In the genomic region with DNA sequence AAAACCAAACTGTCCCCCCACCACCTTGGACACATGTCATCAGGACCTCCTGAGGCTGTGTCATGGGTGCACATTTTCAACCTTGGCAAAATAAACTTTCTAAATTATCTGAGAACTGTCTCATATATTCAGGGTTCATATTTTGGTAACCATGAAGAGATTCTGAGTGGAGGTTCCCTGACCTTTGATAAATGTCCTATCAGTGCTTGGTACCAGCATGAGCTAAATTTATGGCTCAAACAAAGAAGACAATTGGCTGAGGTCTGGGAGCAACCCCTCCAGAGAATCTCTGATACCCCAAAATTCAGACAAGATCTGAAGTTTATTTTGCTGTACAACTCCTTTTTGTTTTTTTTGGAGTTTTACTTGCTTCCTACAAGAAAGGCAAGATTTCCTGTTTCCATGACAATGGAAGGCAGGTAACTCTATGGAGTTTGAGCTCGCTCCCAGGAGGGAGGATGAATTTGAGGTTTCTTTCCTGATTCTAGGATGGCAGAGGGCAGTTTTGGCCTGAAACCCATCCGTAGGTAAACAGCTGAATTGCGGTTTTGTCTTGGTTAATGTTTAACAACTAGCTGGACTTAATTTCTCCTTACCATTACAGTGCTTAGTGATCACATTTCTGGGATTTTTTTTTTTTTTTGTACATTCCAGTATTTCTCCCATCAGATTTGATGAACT, we compare ENCODE assay signal across 13 cellular contexts. TPM values are rescaled to one million over a fixed set of nuclear protein-coding genes. Genes with fewer than 3 reads are reported as not detected.
DNase-seq lines count a peak whose midpoint lies in the region; ATAC-seq and TF ChIP-seq lines count a peak whose summit lies in the region.
"Had no signal": no experiment of that assay in that cellular context is flagged by ENCODE, and none has a peak within 500 bp of the region (broad histone marks: within the 10 kb centered on the region; RNA-seq: fewer than 3 reads in every experiment).

No MANE protein-coding gene starts in this region.

- H3K36me3 Mint-ChIP-seq in MCF 10A (ENCODE audit: insufficient read depth, unreplicated experiment) (peaks cover 4% of the 10 kb centered on the region), WTC11 (peaks cover 5% of the 10 kb centered on the region)
- H3K36me3 Mint-ChIP-seq: activated naive CD8-positive, alpha-beta T cell treated with anti-CD3 and anti-CD28 coated beads, Interleukin-2, amount 10 ng/mL, durations not matched to agents 7 days and 5 days had no signal

- peak; percentile 3 for ATAC-seq in HG03045 (IDR thresholded peaks at IDR 0.05; ENCODE audit: unreplicated experiment)
- ATAC-seq in WTC11 = peak; percentile 43
- no peak for ATAC-seq in stimulated activated naive CD8-positive, alpha-beta T cell treated with anti-CD3 and anti-CD28 coated beads, Interleukin-15, Interleukin-2, amounts not matched to agents 100 U/mL and 50 U/mL, for 24 hours

- H3K27me3 ChIP-seq in breast epithelium (no peaks in the 10 kb centered on the region), MG63 (no peaks in the 10 kb centered on the region), BE2C (no peaks in the 10 kb centered on the region)
- H3K27me3 ChIP-seq in effector memory CD4-positive, alpha-beta T cell (replicated peaks; ENCODE audit: control insufficient read depth, insufficient read depth, low read length, poor library complexity, severe bottlenecking) = no peaks in the 10 kb centered on the region
- H3K27me3 ChIP-seq: Peyer's patch, tibial nerve had no signal

- POLR2A ChIA-PET in MCF 10A (lab: Yijun Ruan, JAX) (interaction anchor here (0.7 kb wide), 1 partner anchor 1894 kb away, joined by 4 read pairs; no protein-coding TSS in a partner anchor), WTC11 (lab: Charles Lee) (no interaction called here)

- CTCF ChIA-PET in MCF 10A (lab: Yijun Ruan, JAX) = interaction anchor here (1.3 kb wide), 1 partner anchor 514 kb away, joined by 5 read pairs; no protein-coding TSS in a partner anchor
- CTCF ChIA-PET in WTC11 (lab: Charles Lee) = no interaction called here

- no peak for TF ChIP-seq CTCF in MCF 10A (IDR thresholded peaks at IDR 0.05; ENCODE audit: unreplicated experiment)
- no peak for TF ChIP-seq CTCF in breast epithelium (IDR thresholded peaks at IDR 0.05)
- TF ChIP-seq CTCF in WTC11 (IDR thresholded peaks at IDR 0.05) = no peak
- no peak for TF ChIP-seq CTCF in BE2C (IDR thresholded peaks at IDR 0.05; ENCODE audit: low read depth, low read length)

- no TSS peak for BruUV-seq in MCF 10A (replicated peaks; lab: Mats Ljungman, UMichigan)

- H3K9me3 ChIP-seq in breast epithelium (no peaks in the 10 kb centered on the region), MG63 (no peaks in the 10 kb centered on the region), BE2C (no peaks in the 10 kb centered on the region)
- no peaks in the 10 kb centered on the region for H3K9me3 ChIP-seq in effector memory CD4-positive, alpha-beta T cell (ENCODE audit: control insufficient read depth, low read length)
- H3K9me3 ChIP-seq: Peyer's patch, tibial nerve had no signal

- H3K27me3 Mint-ChIP-seq in MCF 10A (ENCODE audit: insufficient read depth, unreplicated experiment) (no peaks in the 10 kb centered on the region), WTC11 (ENCODE audit: low read depth) (no peaks in the 10 kb centered on the region)

- H3K4me3 ChIP-seq in breast epithelium (no peak overlapping the region), MG63 (no peak overlapping the region), BE2C (ENCODE audit: low read depth, low read length) (no peak overlapping the region)
- no peak overlapping the region for H3K4me3 ChIP-seq in effector memory CD4-positive, alpha-beta T cell (ENCODE audit: insufficient read depth, low read depth, low read length, poor library complexity, severe bottlenecking)
- H3K4me3 ChIP-seq: Peyer's patch, tibial nerve had no signal

- no peak for TF ChIP-seq POLR2A in breast epithelium (IDR thresholded peaks at IDR 0.05)

- H3K27ac Mint-ChIP-seq in MCF 10A (ENCODE audit: low read depth, unreplicated experiment) (peak overlapping the region; percentile 19), WTC11 (peak overlapping the region; percentile 53)
- H3K27ac Mint-ChIP-seq: activated naive CD8-positive, alpha-beta T cell treated with anti-CD3 and anti-CD28 coated beads, Interleukin-2, amount 10 ng/mL, durations not matched to agents 7 days and 5 days had no signal

- intact Hi-C loops in MCF 10A (cut with micrococcal nuclease) (no loop called here), breast epithelium (cut with DNase I; ENCODE audit: low total_unique reads) (no loop called here)

- H3K4me1 ChIP-seq in breast epithelium = no peaks in the 10 kb centered on the region
- no peaks in the 10 kb centered on the region for H3K4me1 ChIP-seq in effector memory CD4-positive, alpha-beta T cell (ENCODE audit: control insufficient read depth, insufficient read depth, low read length, poor library complexity, severe bottlenecking)
- no peaks in the 10 kb centered on the region for H3K4me1 ChIP-seq in BE2C
- H3K4me1 ChIP-seq: Peyer's patch, tibial nerve had no signal

- peak overlapping the region in 1 of 2 donors; percentile 20 for H3K27ac ChIP-seq in breast epithelium
- H3K27ac ChIP-seq in effector memory CD4-positive, alpha-beta T cell (ENCODE audit: insufficient read depth, low read length, poor library complexity, severe bottlenecking) = no peak overlapping the region
- H3K27ac ChIP-seq: tibial nerve had no signal

- H3K36me3 ChIP-seq in breast epithelium = no peaks in the 10 kb centered on the region
- no peaks in the 10 kb centered on the region for H3K36me3 ChIP-seq in effector memory CD4-positive, alpha-beta T cell (ENCODE audit: control insufficient read depth, insufficient read depth, low read length)
- H3K36me3 ChIP-seq in MG63 = no peaks in the 10 kb centered on the region
- no peaks in the 10 kb centered on the region for H3K36me3 ChIP-seq in BE2C
- H3K36me3 ChIP-seq: Peyer's patch, tibial nerve had no signal

- H3K4me3 Mint-ChIP-seq in MCF 10A (ENCODE audit: unreplicated experiment) = no peak overlapping the region
- no peak overlapping the region for H3K4me3 Mint-ChIP-seq in WTC11
- H3K4me3 Mint-ChIP-seq: activated naive CD8-positive, alpha-beta T cell treated with anti-CD3 and anti-CD28 coated beads, Interleukin-2, amount 10 ng/mL, durations not matched to agents 7 days and 5 days had no signal

- peaks cover 11% of the 10 kb centered on the region for H3K4me1 Mint-ChIP-seq in MCF 10A (ENCODE audit: insufficient read depth, unreplicated experiment)
- H3K4me1 Mint-ChIP-seq in WTC11 = peaks cover 39% of the 10 kb centered on the region
- H3K4me1 Mint-ChIP-seq: activated naive CD8-positive, alpha-beta T cell treated with anti-CD3 and anti-CD28 coated beads, Interleukin-2, amount 10 ng/mL, durations not matched to agents 7 days and 5 days had no signal

- H3K9me3 Mint-ChIP-seq in MCF 10A (ENCODE audit: unreplicated experiment) (no peaks in the 10 kb centered on the region), WTC11 (peaks cover 9% of the 10 kb centered on the region)
- H3K9me3 Mint-ChIP-seq: activated naive CD8-positive, alpha-beta T cell treated with anti-CD3 and anti-CD28 coated beads, Interleukin-2, amount 10 ng/mL, durations not matched to agents 7 days and 5 days had no signal

- no peak for DNase-seq in MCF 10A (ENCODE audit: unreplicated experiment)
- DNase-seq in breast epithelium (ENCODE audit: low spot score in 2 of 2) = no peak
- DNase-seq in WTC11 (ENCODE audit: low spot score) = no peak
- DNase-seq in effector memory CD4-positive, alpha-beta T cell = no peak
- DNase-seq in MG63 = no peak
- DNase-seq in BE2C = no peak
- DNase-seq in stimulated activated naive CD8-positive, alpha-beta T cell treated with anti-CD3 and anti-CD28 coated beads, Interleukin-15, Interleukin-2, amounts not matched to agents 100 U/mL and 50 U/mL, for 24 hours = no peak
- DNase-seq: activated CD4-positive, alpha-beta T cell treated with anti-CD3 and anti-CD28 coated beads for 1 hour; activated naive CD8-positive, alpha-beta T cell treated with anti-CD3 and anti-CD28 coated beads, Interleukin-2, amount 10 ng/mL, durations not matched to agents 7 days and 5 days; NCI-H1092; Peyer's patch had no signal

TF ChIP-seq in WTC11, 78 proteins besides CTCF, POLR2A, EP300 and RAD21 (continues in another document):
- no peak for TF ChIP-seq HMGA2 (CRISPR knock-in tag; IDR thresholded peaks at IDR 0.05)
- TF ChIP-seq CREB1 (CRISPR knock-in tag; IDR thresholded peaks at IDR 0.05) = no peak
- no peak for TF ChIP-seq ZNF263 (CRISPR knock-in tag; IDR thresholded peaks at IDR 0.05; ENCODE audit: low read depth)
- TF ChIP-seq, protein P1, sequence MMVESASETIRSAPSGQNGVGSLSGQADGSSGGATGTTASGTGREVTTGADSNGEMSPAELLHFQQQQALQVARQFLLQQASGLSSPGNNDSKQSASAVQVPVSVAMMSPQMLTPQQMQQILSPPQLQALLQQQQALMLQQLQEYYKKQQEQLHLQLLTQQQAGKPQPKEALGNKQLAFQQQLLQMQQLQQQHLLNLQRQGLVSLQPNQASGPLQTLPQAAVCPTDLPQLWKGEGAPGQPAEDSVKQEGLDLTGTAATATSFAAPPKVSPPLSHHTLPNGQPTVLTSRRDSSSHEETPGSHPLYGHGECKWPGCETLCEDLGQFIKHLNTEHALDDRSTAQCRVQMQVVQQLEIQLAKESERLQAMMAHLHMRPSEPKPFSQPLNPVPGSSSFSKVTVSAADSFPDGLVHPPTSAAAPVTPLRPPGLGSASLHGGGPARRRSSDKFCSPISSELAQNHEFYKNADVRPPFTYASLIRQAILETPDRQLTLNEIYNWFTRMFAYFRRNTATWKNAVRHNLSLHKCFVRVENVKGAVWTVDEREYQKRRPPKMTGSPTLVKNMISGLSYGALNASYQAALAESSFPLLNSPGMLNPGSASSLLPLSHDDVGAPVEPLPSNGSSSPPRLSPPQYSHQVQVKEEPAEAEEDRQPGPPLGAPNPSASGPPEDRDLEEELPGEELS (CRISPR knock-in tag; IDR thresholded peaks at IDR 0.05) = no peak
- no peak for TF ChIP-seq TEAD4 (CRISPR knock-in tag; IDR thresholded peaks at IDR 0.05)
- TF ChIP-seq MXD4 (CRISPR knock-in tag; IDR thresholded peaks at IDR 0.05; ENCODE audit: borderline replicate concordance) = no peak

RNA-seq across cellular contexts. Expression of gene UGT2B15, which starts 14.5 kb away (rescaled TPM):
- total RNA-seq in MCF 10A (2022) (not detected in 2 replicates), breast epithelium (1 to 10 TPM in 1 of 3 donors, under 1 TPM in 1, not detected in 1; 0.98 to 2.0 TPM), WTC11 (2021) (0.22 to 0.25 TPM (median 0.25 TPM) in 3 replicates)
- not detected in 2 replicates for total RNA-seq in MG63 (2014; rRNA removed; shearing (Covaris generic); ENCODE audit: low replicate concordance)
- 0.56 TPM for polyA plus RNA-seq in BE2C (2012; ENCODE audit: insufficient read depth, insufficient read length, low read depth)
- total RNA-seq: activated naive CD8-positive, alpha-beta T cell treated with anti-CD3 and anti-CD28 coated beads, Interleukin-2, amount 10 ng/mL, durations not matched to agents 7 days and 5 days; tibial nerve had no signal
